In the genomic region with DNA sequence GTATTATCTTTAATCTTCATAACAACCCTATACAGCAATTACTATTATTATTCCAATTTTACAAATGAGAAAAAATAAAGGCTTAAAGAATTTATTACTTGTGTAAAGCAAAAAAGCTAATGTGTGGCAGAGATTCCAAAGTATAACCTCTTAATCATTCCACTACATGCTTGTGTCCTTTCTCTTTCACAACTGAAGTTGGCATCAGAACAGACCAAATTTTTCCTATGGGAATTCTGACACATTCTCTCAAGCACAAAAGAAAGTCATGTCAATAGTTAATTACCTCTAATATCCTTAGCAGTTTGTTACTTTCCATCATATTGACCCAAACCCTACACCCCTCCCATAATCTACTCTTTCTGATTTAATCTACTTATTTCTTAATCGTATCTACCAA, we compare ENCODE assay signal across 34 cellular contexts.
"Had no signal": no experiment of that assay in that cellular context is flagged by ENCODE, and none has a peak within 500 bp of the region (broad histone marks: within the 10 kb centered on the region; RNA-seq: fewer than 3 reads in every experiment).

No MANE protein-coding gene starts in this region.

- H3K4me3 ChIP-seq: SJSA1 had no signal

- H3K4me1 ChIP-seq: SJSA1 had no signal

- H3K4me2 ChIP-seq: SK-N-SH had no signal

- H3K9me3 ChIP-seq: SJSA1, SK-N-SH had no signal

- DNase-seq: activated B cell treated with CpG ODN at 0.5 μM for 24 hours; activated CD4-positive, alpha-beta memory T cell treated with anti-CD3 and anti-CD28 coated beads, Interleukin-2, amount 10 ng/mL, durations not matched to agents 7 days and 5 days; activated CD4-positive, alpha-beta T cell treated with anti-CD3 and anti-CD28 coated beads for 4 hours; activated CD4-positive, alpha-beta T cell treated with anti-CD3 and anti-CD28 coated beads, Interleukin-2, amount 50 U/mL, for 1 hour; activated CD4-positive, CD25-positive, alpha-beta regulatory T cell treated with anti-CD3 and anti-CD28 coated beads, Interleukin-2, amount 50 U/mL, for 72 hours; activated CD8-positive, alpha-beta memory T cell treated with anti-CD3 and anti-CD28 coated beads for 24 hours; activated CD8-positive, alpha-beta memory T cell treated with anti-CD3 and anti-CD28 coated beads, Interleukin-2, amount 10 ng/mL, durations not matched to agents 7 days and 5 days; activated CD8-positive, alpha-beta memory T cell treated with anti-CD3 and anti-CD28 coated beads, Interleukin-2, amount 50 U/mL, for 48 hours; activated effector memory CD4-positive, alpha-beta T cell treated with Interleukin-2 at 50 U/mL for 16 hours; activated naive CD4-positive, alpha-beta T cell treated with anti-CD3 and anti-CD28 coated beads, Interleukin-2, amount 10 ng/mL, durations not matched to agents 7 days and 5 days; activated T-cell treated with anti-CD3 and anti-CD28 coated beads, Interleukin-2, amount 50 U/mL, for 48 hours; amniotic stem cell; aorta; brain microvascular endothelial cell; central memory CD4-positive, alpha-beta T cell; Kasumi-1; KG1; MM.1S; NCI-H1092 treated with DMSO at 0.1 percent for 48 hours; NCI-H1417 treated with DMSO at 0.1 percent for 48 hours; NCI-H187 treated with DMSO at 0.1 percent for 48 hours; NCI-H226; NCI-H446 treated with DMSO at 0.1 percent for 48 hours; NCI-H524; NCI-H69; NCI-H82; SHP77; SK-N-SH; T-cell; T-helper 17 cell; T-helper 9 cell had no signal

- H3K27ac ChIP-seq: brain microvascular endothelial cell, SJSA1, VCaP had no signal

- ATAC-seq: activated CD8-positive, alpha-beta memory T cell treated with anti-CD3 and anti-CD28 coated beads, Interleukin-2, amount 10 ng/mL, durations not matched to agents 7 days and 5 days; Panc1; T-cell; T-helper 17 cell had no signal

- H3K9ac ChIP-seq: SK-N-SH had no signal

- H3K27me3 ChIP-seq: brain microvascular endothelial cell, SJSA1 had no signal
